In genomic region chr4:31051565-31051964, GRCh38 we compare ENCODE assay signal across 39 cellular contexts.
"Had no signal": no experiment of that assay in that cellular context is flagged by ENCODE, and none has a peak within 500 bp of the region (broad histone marks: within the 10 kb centered on the region; RNA-seq: fewer than 3 reads in every experiment).

No MANE protein-coding gene starts in this region.

- H3K4me2 ChIP-seq: KMS-11, PC-9 had no signal

- H3K4me3 Mint-ChIP-seq: activated B cell treated with CpG ODN at 0.5 μM for 24 hours; activated CD4-positive, alpha-beta memory T cell treated with anti-CD3 and anti-CD28 coated beads for 36 hours; activated naive CD4-positive, alpha-beta T cell treated with anti-CD3 and anti-CD28 coated beads, Interleukin-2, amount 10 ng/mL, durations not matched to agents 7 days and 5 days; activated naive CD8-positive, alpha-beta T cell; activated naive CD8-positive, alpha-beta T cell treated with anti-CD3 and anti-CD28 coated beads, Interleukin-2, amount 50 U/mL, for 24 hours; activated T-cell treated with anti-CD3 and anti-CD28 coated beads, Interleukin-2, amount 50 U/mL, for 4 hours; activated T-helper 1 cell treated with anti-CD3 and anti-CD28 coated beads, Interleukin-12 subunit alpha, Interleukin-12 subunit beta, Interleukin-2, Interleukin-4 antibody, amounts not matched to agents 30 ng/mL and 10 ng/mL and 1 ng/mL, durations not matched to agents 14 hours and 24 hours and 36 hours; brain; T-cell; T-helper 17 cell had no signal

- H3K4me1 Mint-ChIP-seq: activated B cell treated with CpG ODN at 0.5 μM for 24 hours; activated naive CD4-positive, alpha-beta T cell treated with anti-CD3 and anti-CD28 coated beads, Interleukin-2, amount 10 ng/mL, durations not matched to agents 7 days and 5 days; activated naive CD8-positive, alpha-beta T cell treated with anti-CD3 and anti-CD28 coated beads, Interleukin-2, amount 50 U/mL, for 24 hours; T-cell; T-helper 17 cell had no signal

- FAIRE-seq: bronchial epithelial cell, RCC 7860 had no signal

- H3K27me3 Mint-ChIP-seq: activated B cell treated with CpG ODN at 0.5 μM for 24 hours; activated CD4-positive, alpha-beta memory T cell treated with anti-CD3 and anti-CD28 coated beads for 36 hours; activated naive CD4-positive, alpha-beta T cell treated with anti-CD3 and anti-CD28 coated beads, Interleukin-2, amount 10 ng/mL, durations not matched to agents 7 days and 5 days; activated naive CD8-positive, alpha-beta T cell; activated naive CD8-positive, alpha-beta T cell treated with anti-CD3 and anti-CD28 coated beads, Interleukin-2, amount 50 U/mL, for 24 hours; T-cell; T-helper 17 cell had no signal

- H3K4me3 ChIP-seq: PC-9 had no signal

- DNase-seq: activated B cell treated with CpG ODN at 0.5 μM for 24 hours; activated CD4-positive, alpha-beta memory T cell treated with anti-CD3 and anti-CD28 coated beads for 36 hours; activated CD4-positive, alpha-beta T cell treated with anti-CD3 and anti-CD28 coated beads for 4 hours; activated CD4-positive, alpha-beta T cell treated with anti-CD3 and anti-CD28 coated beads, Interleukin-2, amount 50 U/mL, for 1 hour; activated CD4-positive, CD25-positive, alpha-beta regulatory T cell treated with anti-CD3 and anti-CD28 coated beads, Interleukin-2, amount 50 U/mL, for 72 hours; activated CD8-positive, alpha-beta memory T cell treated with anti-CD3 and anti-CD28 coated beads, Interleukin-2, amount 50 U/mL, for 4 hours; activated naive CD4-positive, alpha-beta T cell treated with anti-CD3 and anti-CD28 coated beads, Interleukin-2, amount 10 ng/mL, durations not matched to agents 7 days and 5 days; activated naive CD8-positive, alpha-beta T cell treated with anti-CD3 and anti-CD28 coated beads, Interleukin-2, amount 50 U/mL, for 24 hours; activated T-cell treated with anti-CD3 and anti-CD28 coated beads for 4 hours; activated T-cell treated with anti-CD3 and anti-CD28 coated beads, Interleukin-2, amount 50 U/mL, for 4 hours; amygdala; central memory CD4-positive, alpha-beta T cell; MM.1S; MV-4-11; NCI-H1092; NCI-H1417; NCI-H146; NCI-H187; NCI-H2029 treated with DMSO at 0.1 percent for 48 hours; NCI-H2107; NCI-H2171; NCI-H510A; NCI-H526; NCI-H748 treated with DMSO at 0.1 percent for 48 hours; NK-92 treated with Interleukin-12 subunit alpha and Interleukin-12 subunit beta, amount 100 ng/mL, for 24 hours; PC-9; SIG-M5; T-cell; T-helper 17 cell had no signal

- H2AFZ ChIP-seq: PC-9 had no signal

- H3K9me3 Mint-ChIP-seq: activated T-helper 1 cell treated with anti-CD3 and anti-CD28 coated beads, Interleukin-12 subunit alpha, Interleukin-12 subunit beta, Interleukin-2, Interleukin-4 antibody, amounts not matched to agents 30 ng/mL and 10 ng/mL and 1 ng/mL, durations not matched to agents 14 hours and 24 hours and 36 hours; brain had no signal

- H3K27ac Mint-ChIP-seq: activated B cell treated with CpG ODN at 0.5 μM for 24 hours; activated CD4-positive, alpha-beta memory T cell treated with anti-CD3 and anti-CD28 coated beads for 36 hours; activated naive CD4-positive, alpha-beta T cell treated with anti-CD3 and anti-CD28 coated beads, Interleukin-2, amount 10 ng/mL, durations not matched to agents 7 days and 5 days; activated naive CD8-positive, alpha-beta T cell; activated naive CD8-positive, alpha-beta T cell treated with anti-CD3 and anti-CD28 coated beads, Interleukin-2, amount 50 U/mL, for 24 hours; activated T-helper 1 cell treated with anti-CD3 and anti-CD28 coated beads, Interleukin-12 subunit alpha, Interleukin-12 subunit beta, Interleukin-2, Interleukin-4 antibody, amounts not matched to agents 30 ng/mL and 10 ng/mL and 1 ng/mL, durations not matched to agents 14 hours and 24 hours and 36 hours; T-cell; T-helper 17 cell had no signal

- ATAC-seq: activated naive CD8-positive, alpha-beta T cell treated with anti-CD3 and anti-CD28 coated beads, Interleukin-2, amount 50 U/mL, for 24 hours; activated T-cell treated with anti-CD3 and anti-CD28 coated beads, Interleukin-2, amount 50 U/mL, for 4 hours; Right ventricle myocardium inferior; SK-N-SH treated with all-trans-retinoic acid at 6 μM for 48 hours; T-cell; T-helper 17 cell had no signal

- H3K36me3 Mint-ChIP-seq: activated CD4-positive, alpha-beta memory T cell treated with anti-CD3 and anti-CD28 coated beads for 36 hours; activated naive CD4-positive, alpha-beta T cell treated with anti-CD3 and anti-CD28 coated beads, Interleukin-2, amount 10 ng/mL, durations not matched to agents 7 days and 5 days; activated naive CD8-positive, alpha-beta T cell; brain; T-cell had no signal

- H3K27ac ChIP-seq: KMS-11, PC-9, RWPE1, VCaP had no signal

- H3K9ac ChIP-seq: KMS-11 had no signal
